ENCODE assay signal across 18 cellular contexts in the genomic region with DNA sequence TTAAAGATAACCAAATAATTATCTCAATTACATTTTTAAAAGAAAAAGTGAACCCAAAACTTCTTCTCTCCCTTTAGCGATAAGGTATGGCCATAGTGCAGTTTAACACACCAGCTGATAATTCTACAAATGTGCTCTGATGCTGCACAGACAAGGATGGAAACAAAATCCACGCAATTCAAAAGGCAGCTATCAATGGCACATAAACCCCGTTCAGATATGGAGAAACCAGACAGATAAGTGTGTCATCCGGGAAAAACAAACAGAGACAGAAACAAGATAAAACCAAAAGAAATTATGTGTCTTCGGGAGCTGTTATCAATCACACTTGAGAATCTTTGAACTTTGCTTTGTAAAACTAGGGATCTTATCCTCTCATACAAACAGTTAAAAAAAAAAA.
"Had no signal": no experiment of that assay in that cellular context is flagged by ENCODE, and none has a peak within 500 bp of the region (broad histone marks: within the 10 kb centered on the region; RNA-seq: fewer than 3 reads in every experiment).

No MANE protein-coding gene starts in this region.

- H3K27ac ChIP-seq: adrenal gland, tibial artery, uterus had no signal

- ATAC-seq: activated naive CD4-positive, alpha-beta T cell treated with anti-CD3 and anti-CD28 coated beads, Interleukin-2, amount 50 U/mL, for 72 hours; gastroesophageal sphincter; stimulated activated naive CD8-positive, alpha-beta T cell treated with anti-CD3 and anti-CD28 coated beads, Interleukin-15, Interleukin-2, amounts not matched to agents 100 U/mL and 50 U/mL, for 24 hours had no signal

- H3K9me3 ChIP-seq: adrenal gland, gastroesophageal sphincter, tibial artery, uterus had no signal

- H3K9me3 Mint-ChIP-seq: activated CD4-positive, alpha-beta memory T cell treated with anti-CD3 and anti-CD28 coated beads for 36 hours; activated naive CD4-positive, alpha-beta T cell treated with anti-CD3 and anti-CD28 coated beads, Interleukin-2, amount 50 U/mL, for 72 hours; activated T-helper 1 cell treated with anti-CD3 and anti-CD28 coated beads, Interleukin-12 subunit alpha, Interleukin-12 subunit beta, Interleukin-2, Interleukin-4 antibody, amounts not matched to agents 30 ng/mL and 10 ng/mL and 1 ng/mL, durations not matched to agents 14 hours and 24 hours and 36 hours; nephron progenitor cell; WTC11 had no signal

- H3K4me3 ChIP-seq: adrenal gland, gastroesophageal sphincter, tibial artery, uterus had no signal

- DNase-seq: activated CD4-positive, alpha-beta memory T cell treated with anti-CD3 and anti-CD28 coated beads for 36 hours; activated CD4-positive, alpha-beta T cell treated with anti-CD3 and anti-CD28 coated beads for 4 hours; activated gamma-delta T cell treated with Interleukin-2 at 50 U/mL for 16 hours; activated T-cell treated with anti-CD3 and anti-CD28 coated beads for 4 hours; adrenal gland; nephron progenitor cell; occipital lobe; posterior cingulate gyrus; retina; stimulated activated CD4-positive, alpha-beta T cell treated with anti-CD3 and anti-CD28 coated beads, Interleukin-2, amount 100 ng/mL, for 24 hours; stimulated activated naive CD8-positive, alpha-beta T cell treated with anti-CD3 and anti-CD28 coated beads, Interleukin-15, Interleukin-2, amounts not matched to agents 100 U/mL and 50 U/mL, for 24 hours; substantia nigra; tibial artery; uterus had no signal

- H3K36me3 Mint-ChIP-seq: activated CD4-positive, alpha-beta memory T cell treated with anti-CD3 and anti-CD28 coated beads for 36 hours; activated naive CD4-positive, alpha-beta T cell treated with anti-CD3 and anti-CD28 coated beads, Interleukin-2, amount 50 U/mL, for 72 hours; WTC11 had no signal

- H3K36me3 ChIP-seq: adrenal gland, gastroesophageal sphincter, tibial artery, uterus had no signal

- H3K4me3 Mint-ChIP-seq: activated CD4-positive, alpha-beta memory T cell treated with anti-CD3 and anti-CD28 coated beads for 36 hours; activated T-helper 1 cell treated with anti-CD3 and anti-CD28 coated beads, Interleukin-12 subunit alpha, Interleukin-12 subunit beta, Interleukin-2, Interleukin-4 antibody, amounts not matched to agents 30 ng/mL and 10 ng/mL and 1 ng/mL, durations not matched to agents 14 hours and 24 hours and 36 hours; nephron progenitor cell; WTC11 had no signal

- H3K4me1 ChIP-seq: uterus had no signal

- H3K27me3 Mint-ChIP-seq: activated CD4-positive, alpha-beta memory T cell treated with anti-CD3 and anti-CD28 coated beads for 36 hours had no signal

- H3K27me3 ChIP-seq: adrenal gland, gastroesophageal sphincter, tibial artery, uterus had no signal

- H3K27ac Mint-ChIP-seq: activated CD4-positive, alpha-beta memory T cell treated with anti-CD3 and anti-CD28 coated beads for 36 hours; activated T-helper 1 cell treated with anti-CD3 and anti-CD28 coated beads, Interleukin-12 subunit alpha, Interleukin-12 subunit beta, Interleukin-2, Interleukin-4 antibody, amounts not matched to agents 30 ng/mL and 10 ng/mL and 1 ng/mL, durations not matched to agents 14 hours and 24 hours and 36 hours; nephron progenitor cell had no signal
